1 cellular context compared by ENCODE assay signal in genomic region chr15:45112592-45113379, GRCh38.
TF ChIP-seq lines count a peak whose summit lies in the region.

No MANE protein-coding gene starts in this region.

TF ChIP-seq in H1, 55 proteins besides CTCF, POLR2A, EP300 and RAD21:
- TF ChIP-seq CTBP2 (IDR thresholded peaks at IDR 0.05; ENCODE audit: borderline replicate concordance, insufficient read depth, insufficient read length, low read length) (peak; percentile 91), SIRT6 (IDR thresholded peaks at IDR 0.05; ENCODE audit: low read length) (no peak), EZH2 (IDR thresholded peaks at IDR 0.05; ENCODE audit: low read depth, low read length, severe bottlenecking) (peak; percentile 49), HDAC2 (IDR thresholded peaks at IDR 0.05; ENCODE audit: borderline replicate concordance in 1 of 2, low read depth in 2 of 2, low read length in 2 of 2) (no peak), SUZ12 (IDR thresholded peaks at IDR 0.05; ENCODE audit: low read length) (peak; percentile 10; the same call in 1 of the 2 replicates), RNF2 (IDR thresholded peaks at IDR 0.05; ENCODE audit: borderline replicate concordance, low read depth, low read length, missing control alignments, poor library complexity, severe bottlenecking) (peak; percentile 63)
